In the genomic region with DNA sequence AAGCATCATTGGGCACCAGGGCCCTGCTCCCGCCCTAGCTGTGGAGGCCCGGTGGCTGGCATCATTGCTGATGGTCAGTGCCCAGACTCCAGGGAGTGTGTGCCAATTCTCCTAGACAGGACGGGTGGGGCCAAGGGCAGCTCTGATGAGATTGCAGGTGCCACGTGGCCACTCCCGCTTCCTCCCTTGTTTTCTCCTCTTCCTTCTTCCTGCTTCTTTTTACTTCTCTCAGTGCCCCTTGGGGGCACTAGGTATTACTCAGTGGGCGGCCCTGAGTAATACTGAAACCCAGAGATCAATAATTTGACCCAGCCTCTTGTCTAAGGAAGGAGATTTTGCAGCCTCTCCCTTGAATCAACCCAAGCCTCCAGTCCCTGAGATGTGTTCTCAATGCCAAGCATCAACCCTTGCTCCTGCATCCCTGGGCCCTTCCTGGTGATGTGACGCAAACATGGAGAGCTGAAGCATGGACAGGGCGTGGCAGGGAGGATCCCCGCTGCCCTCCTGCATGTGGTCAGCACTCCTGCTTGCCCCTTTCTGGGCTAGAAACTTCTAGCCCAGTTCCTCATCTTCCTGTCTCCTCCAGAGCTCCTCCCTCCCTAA, we compare ENCODE assay signal across 1 cellular context.
TF ChIP-seq lines count a peak whose summit lies in the region.

No MANE protein-coding gene starts in this region.

TF ChIP-seq in HCT116, 20 proteins besides CTCF, POLR2A, EP300 and RAD21 (continued from another document):
- peak; percentile 19 for TF ChIP-seq YY1 (IDR thresholded peaks at IDR 0.05; ENCODE audit: extremely low read depth, insufficient replicate concordance, low read depth, low read length)
